24 cellular contexts compared by ENCODE assay signal in the genomic region with DNA sequence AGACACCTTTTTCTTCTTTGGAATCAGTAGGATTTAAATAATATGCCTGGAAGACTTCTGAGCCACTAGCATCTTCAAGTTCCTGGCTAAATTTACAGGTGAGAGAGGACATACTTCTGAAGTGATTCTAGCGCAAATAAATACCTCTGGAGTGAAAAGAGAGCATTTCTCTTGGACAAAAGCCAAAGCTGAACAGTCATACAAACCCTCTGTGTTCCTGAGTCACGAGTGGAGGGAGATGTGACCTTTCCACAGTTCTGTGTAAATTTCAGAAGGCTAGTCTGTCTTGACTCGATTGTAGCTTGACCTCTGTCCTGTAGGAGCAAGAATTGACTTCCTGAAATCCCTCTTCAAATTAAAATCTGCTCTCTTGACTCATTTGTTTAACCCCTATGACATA.
DNase-seq lines count a peak whose midpoint lies in the region; ATAC-seq and TF ChIP-seq lines count a peak whose summit lies in the region.
"Had no signal": no experiment of that assay in that cellular context is flagged by ENCODE, and none has a peak within 500 bp of the region (broad histone marks: within the 10 kb centered on the region; RNA-seq: fewer than 3 reads in every experiment).

No MANE protein-coding gene starts in this region.

- TF ChIP-seq CTCF in left lung (IDR thresholded peaks at IDR 0.05) (no peak), smooth muscle cell (IDR thresholded peaks at IDR 0.05; ENCODE audit: borderline replicate concordance, insufficient read depth, poor library complexity, severe bottlenecking) (no peak)

- no peaks in the 10 kb centered on the region for H3K27me3 ChIP-seq in left lung
- H3K27me3 ChIP-seq in smooth muscle cell (ENCODE audit: low read depth): no peaks in the 10 kb centered on the region
- H3K27me3 ChIP-seq: breast epithelium, tibial artery had no signal

- no peak overlapping the region for H2AFZ ChIP-seq in smooth muscle cell (ENCODE audit: low read depth)

- DNase-seq in AG08395 (ENCODE audit: low spot score) (peak; percentile 6), M059J (ENCODE audit: low read depth) (peak; percentile 3), astrocyte of the hippocampus (ENCODE audit: low read depth, low spot score) (peak; percentile 25), left lung (no peak), smooth muscle cell (lab: John Stamatoyannopoulos, UW; ENCODE audit: unreplicated experiment) (no peak), NCI-H2196 treated with DMSO at 0.1 percent for 48 hours (lab: John Stamatoyannopoulos, UW; ENCODE audit: unreplicated experiment) (no peak), NCI-H510A (lab: John Stamatoyannopoulos, UW) (no peak)
- DNase-seq: activated CD4-positive, alpha-beta T cell treated with anti-CD3 and anti-CD28 coated beads for 48 hours; amygdala; CD4-positive, alpha-beta memory T cell; H9; hypothalamus; left cardiac atrium; NCI-H1436 treated with DMSO at 0.1 percent for 48 hours; NCI-H2227 treated with DMSO at 0.1 percent for 48 hours; NCI-H774; right cardiac atrium; spleen; stimulated activated CD4-positive, alpha-beta T cell treated with anti-CD3 and anti-CD28 coated beads, Interleukin-2, amount 100 ng/mL, for 24 hours; T-cell; tibial artery; WERI-Rb-1 had no signal

- no peak overlapping the region for H3K27ac ChIP-seq in left lung
- no peak overlapping the region for H3K27ac ChIP-seq in smooth muscle cell (ENCODE audit: low read depth)
- H3K27ac ChIP-seq: breast epithelium, spleen, tibial artery, WERI-Rb-1 had no signal

- WGBS in smooth muscle cell (ENCODE audit: low lambda C conversion rate): 53% methylated on average over 3 of the region's 3 CpGs

- H4K20me1 ChIP-seq in smooth muscle cell (ENCODE audit: low read depth): no peaks in the 10 kb centered on the region

- intact Hi-C loops in left lung (cut with DNase I): no loop called here

- peak; percentile 27 for ATAC-seq in left lung
- ATAC-seq in HG03196 (IDR thresholded peaks at IDR 0.05; ENCODE audit: unreplicated experiment): no peak
- ATAC-seq: left cardiac atrium, right cardiac atrium, T-cell had no signal

- H3K79me2 ChIP-seq in smooth muscle cell (ENCODE audit: low read depth): no peaks in the 10 kb centered on the region

- H3K4me3 ChIP-seq in left lung (no peak overlapping the region), smooth muscle cell (no peak overlapping the region)
- H3K4me3 ChIP-seq: breast epithelium, spleen, tibial artery had no signal

- H3K4me2 ChIP-seq in smooth muscle cell: no peak overlapping the region

- H3K36me3 ChIP-seq in left lung: no peaks in the 10 kb centered on the region
- no peaks in the 10 kb centered on the region for H3K36me3 ChIP-seq in smooth muscle cell (ENCODE audit: low read depth)
- H3K36me3 ChIP-seq: breast epithelium, spleen, tibial artery, WERI-Rb-1 had no signal

- H3K9ac ChIP-seq in smooth muscle cell (ENCODE audit: low read depth): no peak overlapping the region

- no peaks in the 10 kb centered on the region for H3K9me3 ChIP-seq in left lung
- no peaks in the 10 kb centered on the region for H3K9me3 ChIP-seq in smooth muscle cell (replicated peaks; ENCODE audit: low read depth)
- H3K9me3 ChIP-seq: breast epithelium, spleen, tibial artery had no signal

- H3K4me1 ChIP-seq in left lung (no peaks in the 10 kb centered on the region), smooth muscle cell (ENCODE audit: low read depth) (no peaks in the 10 kb centered on the region)
- H3K4me1 ChIP-seq: breast epithelium, spleen, tibial artery had no signal

- no peaks in the 10 kb centered on the region for H3F3A ChIP-seq in smooth muscle cell (ENCODE audit: low read depth)

Comparison
In these comparisons a context has a peak if more than half of its experiments do, and no peak if none do; other contexts are left out.
1. DNase-seq: peak in AG08395 (single experiment), M059J (single experiment) and astrocyte of the hippocampus (single experiment); none in left lung (0 of 2), smooth muscle cell (single experiment), NCI-H2196 treated with DMSO at 0.1 percent for 48 hours (single experiment) and NCI-H510A (single experiment).